In the genomic region with DNA sequence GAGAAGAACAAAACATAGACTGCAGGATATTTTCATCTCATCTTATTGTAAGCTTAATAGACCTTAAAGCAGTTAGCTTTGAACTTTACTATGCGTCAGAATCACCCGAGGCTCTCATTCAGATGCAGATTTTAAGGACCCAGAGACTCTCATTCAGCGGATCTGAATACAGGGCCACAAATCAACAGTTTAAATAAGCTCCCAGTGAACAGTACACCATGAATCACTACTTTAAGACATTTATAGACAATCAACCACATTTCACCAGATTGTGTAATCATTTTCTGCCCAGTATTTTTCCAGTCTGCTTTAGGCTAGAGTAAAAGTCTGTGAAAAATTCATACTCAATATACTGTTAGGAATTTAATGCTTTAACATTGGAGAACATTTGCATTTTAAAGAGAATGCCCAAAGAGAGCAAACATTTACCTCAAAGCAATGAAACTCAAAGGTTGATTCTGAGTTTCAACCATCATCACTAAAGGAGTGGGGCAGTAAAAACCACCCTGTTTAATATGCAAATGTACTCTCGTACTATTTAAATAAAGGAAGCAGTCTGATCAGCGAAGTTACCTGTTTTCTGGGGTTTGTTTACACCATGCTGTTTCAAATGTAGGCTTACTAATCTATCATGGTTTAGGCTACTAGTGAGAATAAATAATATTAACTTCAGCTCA, we compare ENCODE assay signal across 1 cellular context.
TF ChIP-seq lines count a peak whose summit lies in the region.

No MANE protein-coding gene starts in this region.

TF ChIP-seq in IMR-90, 13 proteins besides CTCF, POLR2A, EP300 and RAD21:
- no peak for TF ChIP-seq RFX5 (IDR thresholded peaks at IDR 0.05; ENCODE audit: low read depth, low read length)
- peak; percentile 94 for TF ChIP-seq CEBPB (IDR thresholded peaks at IDR 0.05; ENCODE audit: low read depth, low read length)
